In genomic region chr2:241933175-241933911, GRCh38 we compare ENCODE assay signal across 1 cellular context.
TF ChIP-seq lines count a peak whose summit lies in the region.

No MANE protein-coding gene starts in this region.

TF ChIP-seq in K562, 482 proteins besides CTCF, POLR2A, EP300 and RAD21 (continued from another document):
- TF ChIP-seq TRIM25 (IDR thresholded peaks at IDR 0.05; ENCODE audit: borderline replicate concordance): no peak
TF ChIP-seq in K562: peak in this region for 2.
